Comparison of ENCODE assay signal across 13 cellular contexts in the genomic region with DNA sequence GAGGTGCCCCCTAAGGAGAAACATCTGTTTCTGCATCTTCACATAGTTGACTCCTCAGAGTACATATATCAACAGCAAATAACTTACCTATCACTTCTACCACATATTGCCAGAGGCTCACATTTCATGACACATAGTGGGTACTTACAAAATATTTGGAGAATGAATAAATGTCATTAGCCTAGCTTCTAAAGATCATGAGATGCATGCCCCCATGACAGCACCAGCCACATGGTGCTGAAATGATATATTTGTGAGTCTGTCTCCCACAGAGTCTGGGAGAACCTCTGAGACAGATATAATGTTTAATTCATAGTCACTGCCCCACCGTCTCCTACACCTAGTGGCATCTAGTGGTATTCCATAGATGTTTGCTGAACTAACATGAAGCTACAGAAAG.
"Had no signal": no experiment of that assay in that cellular context is flagged by ENCODE, and none has a peak within 500 bp of the region (broad histone marks: within the 10 kb centered on the region; RNA-seq: fewer than 3 reads in every experiment).

No MANE protein-coding gene starts in this region.

- DNase-seq: activated CD4-positive, alpha-beta memory T cell treated with anti-CD3 and anti-CD28 coated beads for 36 hours; activated naive CD8-positive, alpha-beta T cell treated with anti-CD3 and anti-CD28 coated beads, Interleukin-2, amount 10 ng/mL, durations not matched to agents 7 days and 5 days; activated T-cell treated with anti-CD3 and anti-CD28 coated beads, Interleukin-2, amount 50 U/mL, for 48 hours; anterior cingulate cortex; cerebellar nuclear complex; effector memory CD8-positive, alpha-beta T cell; mucosa of descending colon; naive thymus-derived CD8-positive, alpha-beta T cell; right lobe of liver; spleen; stimulated activated CD4-positive, alpha-beta T cell treated with anti-CD3 and anti-CD28 coated beads, Interleukin-1b, Interleukin-23, amount 100 ng/mL, for 48 hours; transverse colon had no signal

- H3K4me1 ChIP-seq: right lobe of liver, spleen, transverse colon had no signal

- ATAC-seq: effector memory CD8-positive, alpha-beta T cell; mucosa of descending colon; naive thymus-derived CD8-positive, alpha-beta T cell; right lobe of liver; stimulated activated memory B cell treated with anti-CD40 and anti-IgM and Interleukin-4, amounts not matched to agents 10 μg/mL and 1 μg/mL and 100 μg/mL, for 72 hours had no signal

- H3K4me3 ChIP-seq: mucosa of descending colon, right lobe of liver, spleen, transverse colon had no signal

- H3K27ac ChIP-seq: right lobe of liver, spleen, transverse colon had no signal

- H3K36me3 ChIP-seq: right lobe of liver, spleen, transverse colon had no signal

- H3K27me3 ChIP-seq: right lobe of liver, spleen, transverse colon had no signal

- H3K9me3 ChIP-seq: mucosa of descending colon, right lobe of liver, spleen, transverse colon had no signal
